Comparison of ENCODE assay signal across 7 cellular contexts in the genomic region with DNA sequence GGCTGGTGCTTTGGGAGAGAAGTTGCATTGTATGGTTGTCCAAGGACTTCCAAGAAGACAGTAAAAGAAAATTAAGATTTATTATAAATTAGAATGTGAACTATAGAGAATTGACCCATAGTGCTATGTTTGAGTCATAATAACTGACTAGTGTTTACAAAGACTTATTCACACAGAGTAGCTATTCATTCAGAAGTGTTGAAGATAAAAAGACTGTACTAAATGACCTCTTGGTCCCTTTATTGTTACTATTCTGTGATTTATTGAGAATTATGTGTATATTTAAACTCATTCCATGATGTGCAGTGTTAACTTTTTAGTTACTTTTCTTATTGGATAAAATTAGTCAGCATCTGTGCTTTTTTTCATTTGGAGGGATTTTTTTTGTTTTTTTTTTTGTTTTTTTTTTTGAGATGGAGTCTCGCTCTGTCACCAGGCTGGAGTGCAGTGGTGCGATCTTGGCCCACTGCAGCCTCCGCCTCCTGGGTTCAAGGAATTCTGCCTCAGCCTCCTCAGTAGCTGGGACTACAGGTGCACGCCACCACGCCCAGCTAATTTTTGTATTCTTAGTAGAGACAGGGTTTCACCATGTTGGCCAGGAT. TPM values are rescaled to one million over a fixed set of nuclear protein-coding genes. Genes with fewer than 3 reads are reported as not detected.
DNase-seq lines count a peak whose midpoint lies in the region; ATAC-seq, FAIRE-seq and TF ChIP-seq lines count a peak whose summit lies in the region.
"Not testable (repeated sequence)": the region's sequence is repeated elsewhere in the genome, so short reads cannot be mapped to it uniquely, and the experiment has no call there.

No MANE protein-coding gene starts in this region.

- POLR2A ChIA-PET in CD8-positive, alpha-beta T cell (lab: Charles Lee) = interaction anchor here (0.5 to 4.6 kb wide), 5 partner anchors 11 to 129 kb away, joined by 3 to 31 read pairs (median 3); a partner anchor contains a TSS
- POLR2A ChIA-PET in HEK293 (lab: Yijun Ruan, JAX) (interaction anchor here (0.7 to 1.5 kb wide), 2 partner anchors 16 to 26 kb away, joined by 3 to 5 read pairs; no protein-coding TSS in a partner anchor), GM12878 (lab: Charles Lee) (interaction anchor here (0.6 to 2.9 kb wide), 15 partner anchors 9 to 117 kb away, joined by 3 to 13 read pairs (median 4); no protein-coding TSS in a partner anchor)

- DNase-seq in CD8-positive, alpha-beta T cell; T-helper 17 cell; activated T-cell treated with anti-CD3 and anti-CD28 coated beads, Interleukin-2, amount 50 U/mL, for 4 hours; GM12878 (ENCODE audit: low read depth, low spot score); immature natural killer cell: not testable (repeated sequence)

- SMC1A ChIA-PET in GM12878 (lab: Charles Lee; ENCODE audit: uncharacterized antibody, unreplicated experiment) = interaction anchor here (0.9 to 3.8 kb wide), 18 partner anchors 8 to 162 kb away, joined by 3 to 42 read pairs (median 4); no protein-coding TSS in a partner anchor

- RAD21 ChIA-PET in GM12878 (lab: Charles Lee; ENCODE audit: unreplicated experiment) = interaction anchor here (0.9 to 1.7 kb wide), 11 partner anchors 16 to 201 kb away, joined by 3 to 7 read pairs (median 4); a partner anchor contains a TSS

- H3K9me3 Mint-ChIP-seq in CD8-positive, alpha-beta T cell; activated T-cell treated with anti-CD3 and anti-CD28 coated beads, Interleukin-2, amount 50 U/mL, for 4 hours; immature natural killer cell: not testable (repeated sequence)

- peaks cover 95% of the 10 kb centered on the region for H3K79me2 ChIP-seq in GM12878 (ENCODE audit: control insufficient read depth, insufficient read depth, low read length)

- H3K4me3 Mint-ChIP-seq in CD8-positive, alpha-beta T cell; T-helper 17 cell: not testable (repeated sequence)
- H3K4me3 Mint-ChIP-seq in activated T-cell treated with anti-CD3 and anti-CD28 coated beads, Interleukin-2, amount 50 U/mL, for 4 hours = peak overlapping the region; percentile 21
- peak overlapping the region in 1 of 5 donors; percentile 44 for H3K4me3 Mint-ChIP-seq in immature natural killer cell

- H3K36me3 ChIP-seq in CD8-positive, alpha-beta T cell (ENCODE audit: insufficient read depth, low read length); HEK293 (ENCODE audit: control insufficient read depth in 2 of 2, insufficient read depth in 1 of 2, low read length in 2 of 2); GM12878 (ENCODE audit: control insufficient read depth in 2 of 2, insufficient read depth in 2 of 2, low read length in 1 of 2); neutrophil: not testable (repeated sequence)

- H3K4me1 Mint-ChIP-seq in CD8-positive, alpha-beta T cell (ENCODE audit: low read depth) = peaks cover 80% of the 10 kb centered on the region
- H3K4me1 Mint-ChIP-seq in T-helper 17 cell = peaks cover 51% of the 10 kb centered on the region
- H3K4me1 Mint-ChIP-seq in activated T-cell treated with anti-CD3 and anti-CD28 coated beads, Interleukin-2, amount 50 U/mL, for 4 hours (ENCODE audit: low read depth) = peaks cover 84% of the 10 kb centered on the region
- H3K4me1 Mint-ChIP-seq in immature natural killer cell = peaks cover 65 to 97% of the 10 kb centered on the region in 2 donors

- H2AFZ ChIP-seq in GM12878 (ENCODE audit: control insufficient read depth, low read depth, low read length) = not testable (repeated sequence)

- H3K9ac ChIP-seq in GM12878 (ENCODE audit: control insufficient read depth, insufficient read depth, low read length) = not testable (repeated sequence)

- not testable (repeated sequence) for ATAC-seq in CD8-positive, alpha-beta T cell; T-helper 17 cell
- ATAC-seq in activated T-cell treated with anti-CD3 and anti-CD28 coated beads, Interleukin-2, amount 50 U/mL, for 4 hours = peak in 1 of 2 donors; percentile 24
- ATAC-seq in GM12878 = 0 out of 3 replicates have a peak, but pooled peaks have one; percentile 4

- not testable (repeated sequence) for TF ChIP-seq CTCF in CD8-positive, alpha-beta T cell (IDR thresholded peaks at IDR 0.05); HEK293 (tag by site-specific recombination; IDR thresholded peaks at IDR 0.05); GM12878 (IDR thresholded peaks at IDR 0.05 in 2 of 3, conservative IDR thresholded peaks at IDR 0.05 in 1 of 3; ENCODE audit: control insufficient read depth in 2 of 3, extremely low read depth in 1 of 3, insufficient read depth in 1 of 3, low read depth in 3 of 3, low read length in 3 of 3); neutrophil (IDR thresholded peaks at IDR 0.05)

- H3K4me2 ChIP-seq in GM12878 (ENCODE audit: control insufficient read depth, insufficient read depth) = not testable (repeated sequence)

- not testable (repeated sequence) for BruUV-seq in GM12878 (replicated peaks; lab: Mats Ljungman, UMichigan)

- not testable (repeated sequence) for H3K4me3 ChIP-seq in CD8-positive, alpha-beta T cell (ENCODE audit: low read depth, low read length); HEK293 (ENCODE audit: low read depth, low read length); GM12878; neutrophil (ENCODE audit: low read depth in 1 of 2, low read length in 1 of 2)

- intact Hi-C loops in CD8-positive, alpha-beta T cell (cut with DNase I, micrococcal nuclease) = loop anchor here (2.0 to 5.0 kb wide), 2 partner anchors 22 to 35 kb away; no protein-coding TSS in a partner anchor
- intact Hi-C loops in GM12878 (cut with micrococcal nuclease; ENCODE audit: unreplicated experiment) = not testable (repeated sequence)

- not testable (repeated sequence) for H3K9me3 ChIP-seq in CD8-positive, alpha-beta T cell (ENCODE audit: low read length); HEK293 (ENCODE audit: control insufficient read depth, insufficient read depth, low read depth, low read length); T-helper 17 cell (ENCODE audit: control insufficient read depth, low read length, poor library complexity, severe bottlenecking); GM12878 (replicated peaks; ENCODE audit: control insufficient read depth, insufficient read depth, low read length); neutrophil

- H3K27me3 ChIP-seq in CD8-positive, alpha-beta T cell (ENCODE audit: insufficient read depth, low read length); GM12878 (replicated peaks in 1 of 2; ENCODE audit: control insufficient read depth in 2 of 2, insufficient read depth in 2 of 2, low read length in 1 of 2); neutrophil: not testable (repeated sequence)

- H3K36me3 Mint-ChIP-seq in CD8-positive, alpha-beta T cell; T-helper 17 cell (ENCODE audit: low read depth); activated T-cell treated with anti-CD3 and anti-CD28 coated beads, Interleukin-2, amount 50 U/mL, for 4 hours (ENCODE audit: insufficient read depth); immature natural killer cell: not testable (repeated sequence)

- CTCF ChIA-PET in CD8-positive, alpha-beta T cell (lab: Charles Lee) = interaction anchor here (0.6 to 2.8 kb wide), 10 partner anchors 9 to 162 kb away, joined by 3 to 11 read pairs (median 4); no protein-coding TSS in a partner anchor
- CTCF ChIA-PET in HEK293 (lab: Yijun Ruan, JAX) = interaction anchor here (0.6 to 1.7 kb wide), 4 partner anchors 23 to 40 kb away, joined by 5 to 6 read pairs (median 5); no protein-coding TSS in a partner anchor
- CTCF ChIA-PET in GM12878 (lab: Yijun Ruan, JAX) = interaction anchor here (1.1 to 2.4 kb wide), 9 partner anchors 8 to 163 kb away, joined by 3 to 11 read pairs (median 6); no protein-coding TSS in a partner anchor

- WGBS in GM12878 (ENCODE audit: insufficient coverage, insufficient replicate concordance, low lambda C conversion rate, missing lambda C conversion rate) = 100% methylated on average over 3 of the region's 5 CpGs

- not testable (repeated sequence) for H3K27me3 Mint-ChIP-seq in CD8-positive, alpha-beta T cell (ENCODE audit: low read depth); T-helper 17 cell; activated T-cell treated with anti-CD3 and anti-CD28 coated beads, Interleukin-2, amount 50 U/mL, for 4 hours (ENCODE audit: low read depth); immature natural killer cell (ENCODE audit: low read depth in 3 of 3)

- peaks cover 50% of the 10 kb centered on the region for H3K4me1 ChIP-seq in CD8-positive, alpha-beta T cell (ENCODE audit: insufficient read depth, low read length)
- H3K4me1 ChIP-seq in HEK293 (ENCODE audit: control insufficient read depth, insufficient read depth, low read length) (peaks cover 49% of the 10 kb centered on the region), GM12878 (ENCODE audit: control insufficient read depth, insufficient read depth, low read length) (peaks cover 22% of the 10 kb centered on the region), neutrophil (ENCODE audit: control insufficient read depth in 1 of 2, insufficient read depth in 1 of 2, low read depth in 1 of 2, low read length in 1 of 2) (peaks cover 47 to 62% of the 10 kb centered on the region in 2 experiments)

- FAIRE-seq in GM12878 (lab: Jason Lieb, UNC) = not testable (repeated sequence)

- H4K20me1 ChIP-seq in GM12878 (ENCODE audit: control insufficient read depth, insufficient read depth) = not testable (repeated sequence)

- not testable (repeated sequence) for TF ChIP-seq EP300 in GM12878 (IDR thresholded peaks at IDR 0.05; ENCODE audit: borderline replicate concordance in 1 of 2, control insufficient read depth in 1 of 2, low read depth in 2 of 2, low read length in 2 of 2)

- not testable (repeated sequence) for H3K27ac ChIP-seq in CD8-positive, alpha-beta T cell (ENCODE audit: low read depth, low read length); HEK293 (ENCODE audit: extremely low read depth, low read depth, low read length); GM12878 (ENCODE audit: control insufficient read depth, insufficient read depth)
- H3K27ac ChIP-seq in neutrophil = peak overlapping the region; percentile 50

- not testable (repeated sequence) for TF ChIP-seq RAD21 in GM12878 (IDR thresholded peaks at IDR 0.05; ENCODE audit: insufficient read depth, low read depth, low read length)

- in situ Hi-C loops in GM12878 (cut with MboI) = not testable (repeated sequence)

- TF ChIP-seq POLR2A in GM12878 (IDR thresholded peaks at IDR 0.05; ENCODE audit: low read depth, low read length) = not testable (repeated sequence)

- H3K27ac Mint-ChIP-seq in CD8-positive, alpha-beta T cell = peak overlapping the region; percentile 68
- H3K27ac Mint-ChIP-seq in T-helper 17 cell (peak overlapping the region; percentile 95), immature natural killer cell (peak overlapping the region; percentile 33 to 81 (median 73))

RNA-seq across cellular contexts. Expression of a gene that starts 24.5 kb away (rescaled TPM):
- total RNA-seq in CD8-positive, alpha-beta T cell = 100 to 1,000 TPM; 142 to 157 TPM
- 100 to 1,000 TPM; 215 to 220 TPM for total RNA-seq in T-helper 17 cell
- total RNA-seq in activated T-cell treated with anti-CD3 and anti-CD28 coated beads, Interleukin-2, amount 50 U/mL, for 4 hours = 100 to 1,000 TPM; 183 to 213 (median 185) TPM
- 576 and 584 TPM in 2 replicates for total RNA-seq in GM12878 (2013; cell fraction: nucleolus; rRNA removed)
- total RNA-seq in GM12878 (2014; rRNA removed) = 62.5 and 68.7 TPM in 2 replicates
- 82.2 and 95.0 TPM in 2 replicates for total RNA-seq in GM12878 (2014; rRNA removed; fragmentation: Illumina TruSeq; extraction: Trizol)
- 151 and 162 TPM in 2 replicates for total RNA-seq in GM12878 (2021)
- 43.7 TPM for polyA plus RNA-seq in GM12878 (2011; ENCODE audit: low read depth)
- polyA plus RNA-seq in GM12878 (2011; rRNA removed) = 69.4 and 112 TPM in 2 replicates
- 154 and 156 TPM in 2 replicates for polyA plus RNA-seq in GM12878 (2011; cell fraction: cytosol; rRNA removed)
- polyA plus RNA-seq in GM12878 (2011; cell fraction: nucleus; rRNA removed) = 129 and 167 TPM in 2 replicates
- 63.7 and 89.3 TPM in 2 replicates for polyA plus RNA-seq in GM12878 (2012)
- 142 and 143 TPM in 2 replicates for polyA plus RNA-seq in GM12878 (2014; fragmentation: Illumina TruSeq; extraction: Trizol)
- polyA plus RNA-seq in GM12878 (2014; fragmentation: Nextera tagmentation; extraction: Ambion mirVana) = 10 to 100 TPM in 1 of 2 experiments, 1 to 10 TPM in 1; 9.6 to 23.8 TPM
- polyA plus RNA-seq in GM12878 (2014; rRNA removed) = 92.4 and 96.0 TPM in 2 replicates
- polyA plus RNA-seq in GM12878 (2016; fragmentation: Nextera tagmentation; extraction: Ambion mirVana) = 10 to 100 TPM; 56.4 to 90.9 TPM
- 462 and 496 TPM in 2 replicates for polyA minus RNA-seq in GM12878 (2011; rRNA and poly(A)+ RNA removed)
- 260 and 293 TPM in 2 replicates for polyA minus RNA-seq in GM12878 (2011; cell fraction: cytosol; rRNA and poly(A)+ RNA removed)
- polyA minus RNA-seq in GM12878 (2011; cell fraction: nucleus; rRNA and poly(A)+ RNA removed) = 313 and 456 TPM in 2 replicates
- polyA plus RNA-seq in immature natural killer cell = 10 to 100 TPM in 1 of 3 donors, 1 to 10 TPM in 2; 7.5 to 46.5 (median 8.6) TPM
